ENCODE assay signal across 22 cellular contexts in genomic region chr12:65529771-65530435, GRCh38.
DNase-seq lines count a peak whose midpoint lies in the region; ATAC-seq, FAIRE-seq and TF ChIP-seq lines count a peak whose summit lies in the region.
"Had no signal": no experiment of that assay in that cellular context is flagged by ENCODE, and none has a peak within 500 bp of the region (broad histone marks: within the 10 kb centered on the region; RNA-seq: fewer than 3 reads in every experiment).

No MANE protein-coding gene starts in this region.

- peaks cover 20% of the 10 kb centered on the region for H3K36me3 Mint-ChIP-seq in nephron progenitor cell (ENCODE audit: low read depth)

- H2BK5ac ChIP-seq in IMR-90 (ENCODE audit: low read depth, low read length, poor library complexity, severe bottlenecking): no peak overlapping the region

- H3K9me1 ChIP-seq in IMR-90 (ENCODE audit: insufficient read depth, low read length): peaks cover 15% of the 10 kb centered on the region

- 88% methylated on average over 4 of the region's 7 CpGs; no CpG with 5 or more reads in 1 of the 2 experiments for WGBS in IMR-90 (ENCODE audit: extremely low coverage in 2 of 2, insufficient read length in 1 of 2), 2 experiments

- H2AFZ ChIP-seq in IMR-90 (replicated peaks; ENCODE audit: low read length, poor library complexity): no peak overlapping the region

- no peak overlapping the region for H2AK9ac ChIP-seq in IMR-90 (replicated peaks; ENCODE audit: low read depth, low read length, poor library complexity)

- in situ Hi-C loops in IMR-90 (cut with MboI; ENCODE audit: low sequenced_read_pairs): no loop called here

- intact Hi-C loops in IMR-90 (cut with micrococcal nuclease): no loop called here

- peak overlapping the region; percentile 4; the same call in 1 of the 2 replicates for H3K23ac ChIP-seq in IMR-90 (ENCODE audit: low read depth, low read length)

- POLR2A ChIA-PET in IMR-90 (lab: Charles Lee; ENCODE audit: unreplicated experiment): no interaction called here

- H3K9ac ChIP-seq in IMR-90 (ENCODE audit: low read depth, low read length): no peak overlapping the region
- H3K9ac ChIP-seq: BLaER1 had no signal

- peak overlapping the region; percentile 55; the same call in 1 of the 2 replicates for H3K4ac ChIP-seq in IMR-90 (ENCODE audit: low read depth, low read length)

- peak overlapping the region; percentile 19; the same call in 1 of the 2 replicates for H3K18ac ChIP-seq in IMR-90 (ENCODE audit: low read depth, low read length)

- H3K27me3 ChIP-seq in IMR-90 (ENCODE audit: control insufficient read depth, insufficient read depth, low read length): no peaks in the 10 kb centered on the region
- H3K27me3 ChIP-seq: BLaER1 had no signal

- TF ChIP-seq POLR2A in IMR-90 (IDR thresholded peaks at IDR 0.05; ENCODE audit: low read depth, low read length): no peak

- TF ChIP-seq RAD21 in IMR-90 (IDR thresholded peaks at IDR 0.05; ENCODE audit: low read length): no peak

- peaks cover 0 to 21% of the 10 kb centered on the region in 2 experiments; a peak in 2 of 4 replicates for H3K79me1 ChIP-seq in IMR-90 (ENCODE audit: low read depth in 1 of 2, low read length in 2 of 2)

- H3K4me1 Mint-ChIP-seq in nephron progenitor cell: peaks cover 48% of the 10 kb centered on the region

- no peak for FAIRE-seq in HTR-8/SVneo (lab: Jason Lieb, UNC)
- FAIRE-seq: H54, RCC 7860 had no signal

- H2BK15ac ChIP-seq in IMR-90 (ENCODE audit: low read depth, low read length): peak overlapping the region; percentile 87; the same call in 1 of the 3 replicates

- H3K14ac ChIP-seq in IMR-90 (replicated peaks; ENCODE audit: low read depth, low read length): peak overlapping the region; percentile 64; the same call in 1 of the 2 replicates

- H3K9me3 ChIP-seq in IMR-90 (ENCODE audit: control insufficient read depth, insufficient read depth, low read length): no peaks in the 10 kb centered on the region
- H3K9me3 ChIP-seq: Caco-2 had no signal

- H3K27ac Mint-ChIP-seq in nephron progenitor cell: peak overlapping the region; percentile 15
- H3K27ac Mint-ChIP-seq: CD4-positive, alpha-beta T cell had no signal

- CTCF ChIA-PET in IMR-90 (lab: Yijun Ruan, JAX): no interaction called here

- ATAC-seq in IMR-90 (ENCODE audit: low read depth): no peak
- ATAC-seq in GM21737 (IDR thresholded peaks at IDR 0.05; ENCODE audit: unreplicated experiment): no peak
- ATAC-seq: Right ventricle myocardium inferior had no signal

- peak overlapping the region; percentile 79 for H2BK20ac ChIP-seq in IMR-90 (ENCODE audit: low read depth, low read length)

- dilution Hi-C loops in IMR-90 (cut with HindIII; ENCODE audit: low sequenced_read_pairs, unreplicated experiment): no loop called here

- H2AK5ac ChIP-seq in IMR-90 (ENCODE audit: low read depth, low read length): peak overlapping the region; percentile 48

- no TSS peak for BruUV-seq in IMR-90 (replicated peaks; lab: Mats Ljungman, UMichigan)

- peak overlapping the region; percentile 79 for H2BK120ac ChIP-seq in IMR-90 (ENCODE audit: low read depth, low read length)

- no peak for DNase-seq in IMR-90
- peak; percentile 59 for DNase-seq in epithelial cell of proximal tubule (ENCODE audit: low read depth)
- DNase-seq in nephron progenitor cell: no peak
- no peak for DNase-seq in HTR-8/SVneo (ENCODE audit: insufficient read length, low spot score)
- DNase-seq in DMS153 (lab: John Stamatoyannopoulos, UW): no peak
- no peak for DNase-seq in NOMO-1 treated with DMSO at 0.1 percent for 48 hours (lab: John Stamatoyannopoulos, UW; ENCODE audit: unreplicated experiment)
- DNase-seq: ACHN; Caco-2; CD4-positive, alpha-beta T cell; KG1; NCI-H1092 treated with DMSO at 0.1 percent for 48 hours; NCI-H146; NCI-H2029 treated with DMSO at 0.1 percent for 48 hours; NCI-H2171; NCI-H345; NCI-H524 treated with DMSO at 0.1 percent for 48 hours; NCI-H82 had no signal

- no peak overlapping the region for H3K27ac ChIP-seq in IMR-90 (ENCODE audit: insufficient read depth, low read length)
- H3K27ac ChIP-seq: BLaER1 had no signal

- peaks cover 28% of the 10 kb centered on the region for H3K4me1 ChIP-seq in IMR-90 (ENCODE audit: control insufficient read depth, insufficient read depth, low read length)

- H3K9me3 Mint-ChIP-seq in nephron progenitor cell: peaks cover 21% of the 10 kb centered on the region
- H3K9me3 Mint-ChIP-seq: CD4-positive, alpha-beta T cell had no signal

- H3K4me3 ChIP-seq in IMR-90 (ENCODE audit: insufficient read depth, low read depth, low read length) (no peak overlapping the region), epithelial cell of proximal tubule (ENCODE audit: low read depth, low read length) (no peak overlapping the region)
- H3K4me3 ChIP-seq: BLaER1 had no signal

- H4K20me1 ChIP-seq in IMR-90 (ENCODE audit: insufficient read depth, low read length): no peaks in the 10 kb centered on the region
- H4K20me1 ChIP-seq: BLaER1 had no signal

- H3K4me3 Mint-ChIP-seq in nephron progenitor cell: no peak overlapping the region
- H3K4me3 Mint-ChIP-seq: CD4-positive, alpha-beta T cell had no signal

- H4K5ac ChIP-seq in IMR-90 (ENCODE audit: low read depth, low read length): no peak overlapping the region

- H3K36me3 ChIP-seq in IMR-90 (ENCODE audit: control insufficient read depth, insufficient read depth, low read length): no peaks in the 10 kb centered on the region
- H3K36me3 ChIP-seq: BLaER1 had no signal

- H3K4me2 ChIP-seq in IMR-90 (ENCODE audit: low read depth, low read length): no peak overlapping the region
- H3K4me2 ChIP-seq: BLaER1 had no signal

- TF ChIP-seq CTCF in IMR-90 (conservative IDR thresholded peaks at IDR 0.05; ENCODE audit: low read depth, low read length): no peak
- TF ChIP-seq CTCF in epithelial cell of proximal tubule (conservative IDR thresholded peaks at IDR 0.05; ENCODE audit: low read depth, low read length): no peak
- TF ChIP-seq CTCF in nephron progenitor cell (IDR thresholded peaks at IDR 0.05): no peak

- peak overlapping the region in 1 of 2 experiments; percentile 48; a peak in 2 of 4 replicates for H4K8ac ChIP-seq in IMR-90 (ENCODE audit: low read depth in 2 of 2, low read length in 2 of 2)

- peaks cover 4% of the 10 kb centered on the region for H3K27me3 Mint-ChIP-seq in nephron progenitor cell (ENCODE audit: low read depth, poor library complexity)
- H3K27me3 Mint-ChIP-seq: CD4-positive, alpha-beta T cell had no signal

- peak overlapping the region; percentile 57 for H4K91ac ChIP-seq in IMR-90 (ENCODE audit: insufficient read depth, low read depth, low read length)

- H3K56ac ChIP-seq in IMR-90 (ENCODE audit: extremely low read depth, insufficient read depth, low read length): no peak overlapping the region; the same call in 1 of the 2 replicates

TF ChIP-seq in IMR-90, 13 proteins besides CTCF, POLR2A, EP300 and RAD21:
- TF ChIP-seq BHLHE40 (IDR thresholded peaks at IDR 0.05; ENCODE audit: low read depth, low read length): no peak
- no peak for TF ChIP-seq NFE2L2 (IDR thresholded peaks at IDR 0.05; ENCODE audit: low read depth, low read length)
- no peak for TF ChIP-seq RFX5 (IDR thresholded peaks at IDR 0.05; ENCODE audit: low read depth, low read length)
- no peak for TF ChIP-seq MAFK (IDR thresholded peaks at IDR 0.05; ENCODE audit: low read depth, low read length)
TF ChIP-seq in IMR-90: peak in this region for 0.
